ENCODE assay signal across 13 cellular contexts in the genomic region with DNA sequence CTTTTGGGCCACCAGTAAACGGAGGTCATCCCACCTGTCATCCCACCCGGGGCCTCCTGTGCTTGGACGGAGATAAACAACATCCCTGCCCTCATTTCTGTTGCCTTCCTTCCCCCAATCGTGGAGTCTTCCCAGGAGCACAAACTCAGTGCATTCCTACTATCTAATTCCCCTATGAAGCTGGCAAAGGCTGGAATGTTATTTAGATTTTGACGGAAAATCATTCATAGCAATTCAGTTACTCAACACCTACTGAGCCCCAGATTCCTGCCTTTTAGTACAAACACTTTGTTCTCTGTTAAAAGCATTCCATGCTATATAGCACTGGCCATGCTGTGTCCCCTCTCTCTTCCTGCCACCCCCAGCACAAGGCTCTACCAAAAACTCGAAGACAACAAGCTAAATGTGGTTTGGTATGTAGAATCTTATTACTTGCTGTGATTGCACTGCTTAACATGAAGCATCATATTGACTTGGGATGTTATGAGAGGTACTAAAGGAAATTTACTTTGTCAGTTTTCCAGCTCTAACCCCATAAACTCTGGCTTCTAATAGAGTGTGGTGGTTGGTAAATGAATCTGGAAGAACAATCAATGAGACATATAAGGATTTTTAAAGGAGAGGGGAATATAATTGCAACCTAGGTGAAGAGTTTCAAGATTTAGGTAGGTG. TPM values are rescaled to one million over a fixed set of nuclear protein-coding genes. Genes with fewer than 3 reads are reported as not detected.
DNase-seq lines count a peak whose midpoint lies in the region; ATAC-seq and TF ChIP-seq lines count a peak whose summit lies in the region.
"Had no signal": no experiment of that assay in that cellular context is flagged by ENCODE, and none has a peak within 500 bp of the region (broad histone marks: within the 10 kb centered on the region; RNA-seq: fewer than 3 reads in every experiment).

No MANE protein-coding gene starts in this region.

- H3K4me3 ChIP-seq in mammary epithelial cell (replicated peaks in 1 of 3; ENCODE audit: insufficient read depth in 1 of 3, low read depth in 2 of 3, low read length in 3 of 3) (no peak overlapping the region), cardiac fibroblast (replicated peaks in 1 of 2; ENCODE audit: low read depth in 2 of 2, low read length in 2 of 2) (no peak overlapping the region), upper lobe of right lung (no peak overlapping the region)
- H3K4me3 ChIP-seq: suprapubic skin had no signal

- H3K4me1 ChIP-seq in mammary epithelial cell (ENCODE audit: insufficient read depth, low read length) (peaks cover 17% of the 10 kb centered on the region), upper lobe of right lung (peaks cover 29% of the 10 kb centered on the region)

- H3K9me3 Mint-ChIP-seq in MCF 10A (ENCODE audit: unreplicated experiment) (no peaks in the 10 kb centered on the region), naive B cell (no peaks in the 10 kb centered on the region), endothelial cell (ENCODE audit: unreplicated experiment) (no peaks in the 10 kb centered on the region)
- H3K9me3 Mint-ChIP-seq in activated CD8-positive, alpha-beta T cell treated with anti-CD3 and anti-CD28 coated beads, Interleukin-2, amount 10 ng/mL, durations not matched to agents 7 days and 5 days (ENCODE audit: insufficient read depth): no peaks in the 10 kb centered on the region

- no peak overlapping the region for H3K4me2 ChIP-seq in mammary epithelial cell (ENCODE audit: insufficient read depth, low read depth, low read length)

- H3K27me3 Mint-ChIP-seq in MCF 10A (ENCODE audit: insufficient read depth, unreplicated experiment) (no peaks in the 10 kb centered on the region), naive B cell (peaks cover 0 to 2% (median 0%) of the 10 kb centered on the region in 3 donors), endothelial cell (ENCODE audit: unreplicated experiment) (peaks cover 1% of the 10 kb centered on the region)
- H3K27me3 Mint-ChIP-seq in activated CD8-positive, alpha-beta T cell treated with anti-CD3 and anti-CD28 coated beads, Interleukin-2, amount 10 ng/mL, durations not matched to agents 7 days and 5 days (ENCODE audit: low read depth): no peaks in the 10 kb centered on the region

- H3K4me1 Mint-ChIP-seq in MCF 10A (ENCODE audit: insufficient read depth, unreplicated experiment) (peaks cover 30% of the 10 kb centered on the region), naive B cell (peaks cover 8 to 14% (median 10%) of the 10 kb centered on the region in 3 donors), endothelial cell (ENCODE audit: unreplicated experiment) (peaks cover 5% of the 10 kb centered on the region)
- H3K4me1 Mint-ChIP-seq in activated CD8-positive, alpha-beta T cell treated with anti-CD3 and anti-CD28 coated beads, Interleukin-2, amount 10 ng/mL, durations not matched to agents 7 days and 5 days (ENCODE audit: low read depth): peaks cover 13% of the 10 kb centered on the region

- no peaks in the 10 kb centered on the region for H3K36me3 ChIP-seq in mammary epithelial cell (ENCODE audit: insufficient read depth, low read length)
- H3K36me3 ChIP-seq in upper lobe of right lung: no peaks in the 10 kb centered on the region
- H3K36me3 ChIP-seq: suprapubic skin had no signal

- no peak overlapping the region for H2AFZ ChIP-seq in mammary epithelial cell (ENCODE audit: low read depth, low read length)

- H3K36me3 Mint-ChIP-seq in MCF 10A (ENCODE audit: insufficient read depth, unreplicated experiment): no peaks in the 10 kb centered on the region
- H3K36me3 Mint-ChIP-seq in naive B cell: no peaks in the 10 kb centered on the region
- H3K36me3 Mint-ChIP-seq in activated CD8-positive, alpha-beta T cell treated with anti-CD3 and anti-CD28 coated beads, Interleukin-2, amount 10 ng/mL, durations not matched to agents 7 days and 5 days (ENCODE audit: low read depth): no peaks in the 10 kb centered on the region
- peaks cover 4% of the 10 kb centered on the region for H3K36me3 Mint-ChIP-seq in endothelial cell (ENCODE audit: low read depth, unreplicated experiment)

- H3K27me3 ChIP-seq in mammary epithelial cell (ENCODE audit: insufficient read depth, low read length) (no peaks in the 10 kb centered on the region), upper lobe of right lung (no peaks in the 10 kb centered on the region)
- H3K27me3 ChIP-seq: suprapubic skin had no signal

- 56% methylated on average over 6 of the region's 6 CpGs for WGBS in mammary epithelial cell (ENCODE audit: low coverage, missing lambda C conversion rate)

- dilution Hi-C loops in mammary epithelial cell (cut with HindIII; ENCODE audit: low sequenced_read_pairs): no loop called here

- in situ Hi-C loops in mammary epithelial cell (cut with MboI; ENCODE audit: low sequenced_read_pairs in 2 of 2): no loop called here

- BruUV-seq in MCF 10A (replicated peaks; lab: Mats Ljungman, UMichigan) (no TSS peak), mammary epithelial cell (replicated peaks; lab: Mats Ljungman, UMichigan) (no TSS peak)

- H3K9ac ChIP-seq in mammary epithelial cell (ENCODE audit: insufficient read depth, low read length): no peak overlapping the region

- H3K9me3 ChIP-seq in mammary epithelial cell (replicated peaks; ENCODE audit: insufficient read depth, low read length): no peaks in the 10 kb centered on the region
- no peaks in the 10 kb centered on the region for H3K9me3 ChIP-seq in upper lobe of right lung
- H3K9me3 ChIP-seq: suprapubic skin had no signal

- peak overlapping the region; percentile 24 for H3K27ac Mint-ChIP-seq in MCF 10A (ENCODE audit: low read depth, unreplicated experiment)
- peak overlapping the region in 1 of 6 donors; percentile 39 for H3K27ac Mint-ChIP-seq in naive B cell
- no peak overlapping the region for H3K27ac Mint-ChIP-seq in activated CD8-positive, alpha-beta T cell treated with anti-CD3 and anti-CD28 coated beads, Interleukin-2, amount 10 ng/mL, durations not matched to agents 7 days and 5 days
- H3K27ac Mint-ChIP-seq in endothelial cell (ENCODE audit: unreplicated experiment): no peak overlapping the region

- POLR2A ChIA-PET in MCF 10A (lab: Yijun Ruan, JAX): interaction anchor here (4.5 kb wide), 1 partner anchor 32 kb away, joined by 77 read pairs; a partner anchor contains a TSS
- POLR2A ChIA-PET in activated CD8-positive, alpha-beta T cell treated with anti-CD3 and anti-CD28 coated beads, Interleukin-2, amount 10 ng/mL, durations not matched to agents 7 days and 5 days (lab: Charles Lee): interaction anchor here (1.9 kb wide), 1 partner anchor 40 kb away, joined by 4 read pairs; no protein-coding TSS in a partner anchor

- no peaks in the 10 kb centered on the region for H3K79me2 ChIP-seq in mammary epithelial cell (ENCODE audit: insufficient read depth, low read length)

- H4K20me1 ChIP-seq in mammary epithelial cell (ENCODE audit: insufficient read depth, low read length): no peaks in the 10 kb centered on the region

- H3K4me3 Mint-ChIP-seq in MCF 10A (ENCODE audit: unreplicated experiment) (no peak overlapping the region), naive B cell (peak overlapping the region in 6 of 8 donors; percentile 15 to 68 (median 51)), endothelial cell (ENCODE audit: unreplicated experiment) (no peak overlapping the region)
- no peak overlapping the region for H3K4me3 Mint-ChIP-seq in activated CD8-positive, alpha-beta T cell treated with anti-CD3 and anti-CD28 coated beads, Interleukin-2, amount 10 ng/mL, durations not matched to agents 7 days and 5 days

- intact Hi-C loops in MCF 10A (cut with micrococcal nuclease): no loop called here
- intact Hi-C loops in mammary epithelial cell (cut with micrococcal nuclease): no loop called here
- intact Hi-C loops in upper lobe of right lung (cut with DNase I): no loop called here

- no peak for TF ChIP-seq CTCF in MCF 10A (IDR thresholded peaks at IDR 0.05; ENCODE audit: unreplicated experiment)
- no peak for TF ChIP-seq CTCF in mammary epithelial cell (conservative IDR thresholded peaks at IDR 0.05 in 1 of 2, IDR thresholded peaks at IDR 0.05 in 1 of 2; ENCODE audit: extremely low read depth in 1 of 2, insufficient read depth in 1 of 2, low read depth in 1 of 2, low read length in 2 of 2)
- TF ChIP-seq CTCF in cardiac fibroblast (IDR thresholded peaks at IDR 0.05; ENCODE audit: low read depth, low read length): no peak
- no peak for TF ChIP-seq CTCF in upper lobe of right lung (IDR thresholded peaks at IDR 0.05)
- TF ChIP-seq CTCF in endothelial cell (IDR thresholded peaks at IDR 0.05; ENCODE audit: unreplicated experiment): no peak

- ATAC-seq in naive B cell (ENCODE audit: low read depth in 2 of 2): no peak
- ATAC-seq in upper lobe of right lung: no peak
- no peak for ATAC-seq in activated CD8-positive, alpha-beta T cell treated with anti-CD3 and anti-CD28 coated beads, Interleukin-2, amount 10 ng/mL, durations not matched to agents 7 days and 5 days

- CTCF ChIA-PET in MCF 10A (lab: Yijun Ruan, JAX) (interaction anchor here (0.6 to 20.4 kb wide), 5 partner anchors 9 to 295 kb away, joined by 3 to 458 read pairs (median 3); no protein-coding TSS in a partner anchor), mammary epithelial cell (lab: Charles Lee; ENCODE audit: low non-redundant PET) (no interaction called here)
- CTCF ChIA-PET in activated CD8-positive, alpha-beta T cell treated with anti-CD3 and anti-CD28 coated beads, Interleukin-2, amount 10 ng/mL, durations not matched to agents 7 days and 5 days (lab: Charles Lee): interaction anchor here (0.7 to 7.6 kb wide), 3 partner anchors 12 to 114 kb away, joined by 3 to 55 read pairs (median 15); no protein-coding TSS in a partner anchor

- H3K27ac ChIP-seq in mammary epithelial cell (ENCODE audit: insufficient read depth, low read depth, low read length): no peak overlapping the region
- H3K27ac ChIP-seq in upper lobe of right lung: peak overlapping the region; percentile 98
- H3K27ac ChIP-seq: suprapubic skin had no signal

- no peak for DNase-seq in MCF 10A (ENCODE audit: unreplicated experiment)
- DNase-seq in mammary epithelial cell: no peak
- DNase-seq in cardiac fibroblast (ENCODE audit: low read depth in 2 of 2): peak; percentile 18 to 41
- no peak for DNase-seq in naive B cell
- DNase-seq in upper lobe of right lung: no peak
- DNase-seq in activated CD8-positive, alpha-beta T cell treated with anti-CD3 and anti-CD28 coated beads, Interleukin-2, amount 10 ng/mL, durations not matched to agents 7 days and 5 days: no peak
- DNase-seq in SKM-1 (lab: John Stamatoyannopoulos, UW; ENCODE audit: unreplicated experiment): no peak
- no peak for DNase-seq in endothelial cell (ENCODE audit: low spot score)
- DNase-seq: erythroblast, NCI-H226, occipital lobe, RPMI8226 had no signal

RNA-seq across cellular contexts. Expression of a gene that starts 32.3 kb away (rescaled TPM):
- total RNA-seq in MCF 10A (2022) (8.8 and 12.8 TPM in 2 replicates), mammary epithelial cell (10 to 100 TPM; 16.5 to 41.8 TPM), upper lobe of right lung (54.6 TPM), endothelial cell (ENCODE audit: unreplicated experiment) (24.1 TPM)
- polyA plus RNA-seq in mammary epithelial cell (23.9 TPM), naive B cell (ENCODE audit: low read depth in 6 of 6) (10 to 100 TPM in 5 of 6 donors, 1 to 10 TPM in 1; 9.9 to 18.6 (median 13.0) TPM)
- polyA minus RNA-seq in mammary epithelial cell: 33.9 TPM
- 10 to 100 TPM; 21.1 to 22.3 TPM for total RNA-seq in activated CD8-positive, alpha-beta T cell treated with anti-CD3 and anti-CD28 coated beads, Interleukin-2, amount 10 ng/mL, durations not matched to agents 7 days and 5 days

RNA-seq across cellular contexts. Expression of a gene that starts 40.9 kb away (rescaled TPM):
- total RNA-seq in MCF 10A (2022) (15.7 and 24.7 TPM in 2 replicates), mammary epithelial cell (10 to 100 TPM; 27.2 to 33.6 TPM), upper lobe of right lung (67.0 TPM), endothelial cell (ENCODE audit: unreplicated experiment) (32.8 TPM)
- polyA plus RNA-seq in mammary epithelial cell (10.2 TPM), naive B cell (ENCODE audit: low read depth in 6 of 6) (10 to 100 TPM; 41.2 to 59.4 (median 50.1) TPM)
- polyA minus RNA-seq in mammary epithelial cell: 29.1 TPM
- total RNA-seq in activated CD8-positive, alpha-beta T cell treated with anti-CD3 and anti-CD28 coated beads, Interleukin-2, amount 10 ng/mL, durations not matched to agents 7 days and 5 days: 10 to 100 TPM; 40.0 to 41.6 TPM

Comparison
In these comparisons a context has a peak if more than half of its experiments do, and no peak if none do; other contexts are left out.
1. DNase-seq: peak in cardiac fibroblast (2 of 2); none in MCF 10A (single experiment), mammary epithelial cell (single experiment), naive B cell (single experiment), upper lobe of right lung (single experiment), activated CD8-positive, alpha-beta T cell treated with anti-CD3 and anti-CD28 coated beads, Interleukin-2, amount 10 ng/mL, durations not matched to agents 7 days and 5 days (single experiment), SKM-1 (single experiment) and endothelial cell (single experiment).
2. H3K4me3 Mint-ChIP-seq: peak in naive B cell (6 of 8); none in MCF 10A (single experiment), activated CD8-positive, alpha-beta T cell treated with anti-CD3 and anti-CD28 coated beads, Interleukin-2, amount 10 ng/mL, durations not matched to agents 7 days and 5 days (single experiment) and endothelial cell (single experiment).